23 cellular contexts compared by ENCODE assay signal in the genomic region with DNA sequence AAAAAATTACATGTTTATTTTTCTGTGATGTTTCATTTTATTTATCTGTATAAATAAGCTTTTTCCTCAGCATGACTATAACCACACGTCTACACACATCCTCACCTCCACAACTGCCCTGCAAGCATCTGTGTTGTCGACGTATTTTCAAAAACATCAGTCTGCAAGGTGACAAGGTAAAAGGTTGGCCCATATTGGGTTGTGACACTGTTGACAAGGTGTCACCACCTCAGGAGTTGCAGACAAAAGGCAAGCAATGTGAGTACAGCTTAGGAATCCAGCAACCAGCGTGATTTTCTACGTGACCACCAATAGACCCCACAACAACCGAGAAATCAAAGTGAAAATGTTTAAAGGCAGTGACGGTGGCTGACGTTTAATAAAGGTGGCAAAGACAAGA.
DNase-seq lines count a peak whose midpoint lies in the region; ATAC-seq and TF ChIP-seq lines count a peak whose summit lies in the region.
"Had no signal": no experiment of that assay in that cellular context is flagged by ENCODE, and none has a peak within 500 bp of the region (broad histone marks: within the 10 kb centered on the region; RNA-seq: fewer than 3 reads in every experiment).

No MANE protein-coding gene starts in this region.

- no peaks in the 10 kb centered on the region for H3K9me2 ChIP-seq in PC-9 (ENCODE audit: insufficient read depth)

- no peaks in the 10 kb centered on the region for H3K9me3 ChIP-seq in OCI-LY3 (ENCODE audit: insufficient read depth, low read length)
- no peaks in the 10 kb centered on the region for H3K9me3 ChIP-seq in PC-9 (ENCODE audit: insufficient read depth, low read depth)
- H3K9me3 ChIP-seq: BLaER1, Caco-2, HAP-1 had no signal

- H3K27me3 Mint-ChIP-seq in activated T-cell treated with anti-CD3 and anti-CD28 coated beads, Interleukin-2, amount 50 U/mL, for 72 hours (ENCODE audit: low read depth), result no peaks in the 10 kb centered on the region
- H3K27me3 Mint-ChIP-seq in dendritic cell treated with granulocyte-macrophage colony-stimulating factor and Interleukin-4, amounts not matched to agents 40 ng/mL and 50 ng/mL, for 4 days, result no peaks in the 10 kb centered on the region
- no peaks in the 10 kb centered on the region for H3K27me3 Mint-ChIP-seq in stimulated activated memory B cell treated with anti-CD40 and anti-IgM and Interleukin-4, amounts not matched to agents 10 μg/mL and 1 μg/mL and 100 μg/mL, for 72 hours
- H3K27me3 Mint-ChIP-seq: B cell had no signal

- H3K27me3 ChIP-seq in OCI-LY3 (ENCODE audit: low read depth, low read length) (no peaks in the 10 kb centered on the region), PC-9 (ENCODE audit: insufficient read depth, low read depth) (no peaks in the 10 kb centered on the region)
- H3K27me3 ChIP-seq: BLaER1 had no signal

- H3K4me1 ChIP-seq in OCI-LY3 (ENCODE audit: low read length), result peaks cover 34% of the 10 kb centered on the region
- no peaks in the 10 kb centered on the region for H3K4me1 ChIP-seq in PC-9 (replicated peaks; ENCODE audit: insufficient read depth)
- H3K4me1 ChIP-seq: Caco-2, HAP-1 had no signal

- H3K79me2 ChIP-seq in OCI-LY3 (ENCODE audit: low read length) (no peaks in the 10 kb centered on the region), PC-9 (ENCODE audit: low read depth) (no peaks in the 10 kb centered on the region)

- no peaks in the 10 kb centered on the region for H3F3A ChIP-seq in PC-9 (ENCODE audit: insufficient read depth, low read depth)

- H3K4me2 ChIP-seq in OCI-LY3 (ENCODE audit: low read length) (no peak overlapping the region), PC-9 (no peak overlapping the region)

- intact Hi-C loops in dendritic cell treated with granulocyte-macrophage colony-stimulating factor and Interleukin-4, amounts not matched to agents 40 ng/mL and 50 ng/mL, for 4 days (cut with micrococcal nuclease), result no loop called here
- intact Hi-C loops in PC-9 (cut with micrococcal nuclease; ENCODE audit: unreplicated experiment), result no loop called here

- H3K4me3 Mint-ChIP-seq in activated T-cell treated with anti-CD3 and anti-CD28 coated beads, Interleukin-2, amount 50 U/mL, for 72 hours, result no peak overlapping the region
- H3K4me3 Mint-ChIP-seq in dendritic cell treated with granulocyte-macrophage colony-stimulating factor and Interleukin-4, amounts not matched to agents 40 ng/mL and 50 ng/mL, for 4 days, result no peak overlapping the region
- H3K4me3 Mint-ChIP-seq in stimulated activated memory B cell treated with anti-CD40 and anti-IgM and Interleukin-4, amounts not matched to agents 10 μg/mL and 1 μg/mL and 100 μg/mL, for 72 hours, result no peak overlapping the region
- H3K4me3 Mint-ChIP-seq: B cell; CD4-positive, CD25-positive, alpha-beta regulatory T cell; CD8-positive, alpha-beta T cell; HFFc6 had no signal

- H3K9ac ChIP-seq in OCI-LY3 (ENCODE audit: low read length), result no peak overlapping the region
- H3K9ac ChIP-seq: BLaER1 had no signal

- DNase-seq in activated T-cell treated with anti-CD3 and anti-CD28 coated beads, Interleukin-2, amount 50 U/mL, for 72 hours, result no peak
- no peak for DNase-seq in activated T-cell treated with anti-CD3 and anti-CD28 coated beads, Interleukin-2, amount 50 U/mL, for 48 hours
- no peak for DNase-seq in NCI-H345 (lab: John Stamatoyannopoulos, UW)
- DNase-seq in PC-9, result no peak
- DNase-seq: Caco-2; CD4-positive, CD25-positive, alpha-beta regulatory T cell; CD8-positive, alpha-beta T cell; DMS153; DND-41; EL; GDM1; GOT3; HFFc6 had no signal

- H3K27ac ChIP-seq in OCI-LY3 (ENCODE audit: low read length) (0 out of 2 replicates have a peak overlapping the region, but pooled peaks have one; percentile 84), PC-9 (no peak overlapping the region)
- H3K27ac ChIP-seq: 22Rv1, BLaER1, C4-2B had no signal

- TF ChIP-seq CTCF in OCI-LY3 (IDR thresholded peaks at IDR 0.05; ENCODE audit: low read depth, low read length), result no peak
- no peak for TF ChIP-seq CTCF in PC-9 (conservative IDR thresholded peaks at IDR 0.05)

- H3K27ac Mint-ChIP-seq in activated T-cell treated with anti-CD3 and anti-CD28 coated beads, Interleukin-2, amount 50 U/mL, for 72 hours, result peak overlapping the region; percentile 44
- peak overlapping the region; percentile 93 for H3K27ac Mint-ChIP-seq in dendritic cell treated with granulocyte-macrophage colony-stimulating factor and Interleukin-4, amounts not matched to agents 40 ng/mL and 50 ng/mL, for 4 days
- peak overlapping the region; percentile 86 for H3K27ac Mint-ChIP-seq in stimulated activated memory B cell treated with anti-CD40 and anti-IgM and Interleukin-4, amounts not matched to agents 10 μg/mL and 1 μg/mL and 100 μg/mL, for 72 hours
- H3K27ac Mint-ChIP-seq: CD4-positive, CD25-positive, alpha-beta regulatory T cell; CD8-positive, alpha-beta T cell; HFFc6 had no signal

- no peaks in the 10 kb centered on the region for H3K4me1 Mint-ChIP-seq in activated T-cell treated with anti-CD3 and anti-CD28 coated beads, Interleukin-2, amount 50 U/mL, for 72 hours (ENCODE audit: low read depth)
- H3K4me1 Mint-ChIP-seq in dendritic cell treated with granulocyte-macrophage colony-stimulating factor and Interleukin-4, amounts not matched to agents 40 ng/mL and 50 ng/mL, for 4 days (ENCODE audit: low read depth), result peaks cover 72% of the 10 kb centered on the region
- H3K4me1 Mint-ChIP-seq in stimulated activated memory B cell treated with anti-CD40 and anti-IgM and Interleukin-4, amounts not matched to agents 10 μg/mL and 1 μg/mL and 100 μg/mL, for 72 hours, result peaks cover 57% of the 10 kb centered on the region

- peaks cover 3% of the 10 kb centered on the region for H3K36me3 ChIP-seq in OCI-LY3 (replicated peaks; ENCODE audit: low read depth, low read length)
- no peaks in the 10 kb centered on the region for H3K36me3 ChIP-seq in PC-9 (ENCODE audit: low read depth)
- H3K36me3 ChIP-seq: BLaER1, HAP-1 had no signal

- H3K4me3 ChIP-seq in OCI-LY3 (ENCODE audit: low read length), result no peak overlapping the region
- H3K4me3 ChIP-seq in PC-9, result no peak overlapping the region
- H3K4me3 ChIP-seq: BLaER1, GM12878, HAP-1 had no signal

- no peak for ATAC-seq in activated T-cell treated with anti-CD3 and anti-CD28 coated beads, Interleukin-2, amount 50 U/mL, for 72 hours (replicated peaks in 1 of 2)
- ATAC-seq in stimulated activated memory B cell treated with anti-CD40 and anti-IgM and Interleukin-4, amounts not matched to agents 10 μg/mL and 1 μg/mL and 100 μg/mL, for 72 hours, result no peak
- ATAC-seq in GM18502 (IDR thresholded peaks at IDR 0.05; ENCODE audit: poor library complexity, unreplicated experiment), result no peak
- ATAC-seq: CD8-positive, alpha-beta T cell; GM12878 had no signal

- no TSS peak for BruUV-seq in PC-9 (replicated peaks; lab: Mats Ljungman, UMichigan)

- H2AFZ ChIP-seq in OCI-LY3 (ENCODE audit: low read depth, low read length) (no peak overlapping the region), PC-9 (no peak overlapping the region)

- no peaks in the 10 kb centered on the region for H4K20me1 ChIP-seq in OCI-LY3 (ENCODE audit: insufficient read depth, low read length)
- no peaks in the 10 kb centered on the region for H4K20me1 ChIP-seq in PC-9 (ENCODE audit: insufficient read depth)
- H4K20me1 ChIP-seq: BLaER1 had no signal

- POLR2A ChIA-PET in PC-9 (lab: Charles Lee; ENCODE audit: unreplicated experiment), result no interaction called here

- CTCF ChIA-PET in PC-9 (lab: Charles Lee), result no interaction called here

- H3K9me3 Mint-ChIP-seq in activated T-cell treated with anti-CD3 and anti-CD28 coated beads, Interleukin-2, amount 50 U/mL, for 72 hours, result no peaks in the 10 kb centered on the region
- H3K9me3 Mint-ChIP-seq in dendritic cell treated with granulocyte-macrophage colony-stimulating factor and Interleukin-4, amounts not matched to agents 40 ng/mL and 50 ng/mL, for 4 days, result no peaks in the 10 kb centered on the region
- no peaks in the 10 kb centered on the region for H3K9me3 Mint-ChIP-seq in stimulated activated memory B cell treated with anti-CD40 and anti-IgM and Interleukin-4, amounts not matched to agents 10 μg/mL and 1 μg/mL and 100 μg/mL, for 72 hours
- H3K9me3 Mint-ChIP-seq: CD4-positive, CD25-positive, alpha-beta regulatory T cell; CD8-positive, alpha-beta T cell had no signal

- H3K36me3 Mint-ChIP-seq in activated T-cell treated with anti-CD3 and anti-CD28 coated beads, Interleukin-2, amount 50 U/mL, for 72 hours (ENCODE audit: insufficient read depth in 2 of 2), result no peaks in the 10 kb centered on the region
- H3K36me3 Mint-ChIP-seq in dendritic cell treated with granulocyte-macrophage colony-stimulating factor and Interleukin-4, amounts not matched to agents 40 ng/mL and 50 ng/mL, for 4 days (ENCODE audit: low read depth), result peaks cover 7% of the 10 kb centered on the region
- H3K36me3 Mint-ChIP-seq in stimulated activated memory B cell treated with anti-CD40 and anti-IgM and Interleukin-4, amounts not matched to agents 10 μg/mL and 1 μg/mL and 100 μg/mL, for 72 hours, result no peaks in the 10 kb centered on the region
- H3K36me3 Mint-ChIP-seq: CD4-positive, CD25-positive, alpha-beta regulatory T cell; CD8-positive, alpha-beta T cell had no signal
